In genomic region chrX:65035451-65035779, GRCh38 we compare ENCODE assay signal across 8 cellular contexts. TPM values are rescaled to one million over a fixed set of nuclear protein-coding genes. Genes with fewer than 3 reads are reported as not detected.
A peak's percentile ranks its signal among the peaks of the same experiment; 100 is the strongest.
DNase-seq lines count a peak whose midpoint lies in the region; ATAC-seq and TF ChIP-seq lines count a peak whose summit lies in the region.

No MANE protein-coding gene starts in this region.

- 5 to 30% methylated on average over 2 to 15 of the region's 15 CpGs for WGBS in upper lobe of left lung, 2 donors

- H3K27me3 ChIP-seq in HAP-1 (ENCODE audit: low read depth) (no peaks in the 10 kb centered on the region), colonic mucosa (no peaks in the 10 kb centered on the region), lower lobe of right lung (ENCODE audit: low read depth) (no peaks in the 10 kb centered on the region), upper lobe of left lung (no peaks in the 10 kb centered on the region)

- peak; percentile 74 to 75 for ATAC-seq in lower lobe of right lung
- ATAC-seq in upper lobe of left lung (ENCODE audit: low FRiP score in 2 of 2) = peak; percentile 30 to 82

- intact Hi-C loops in colonic mucosa (cut with DNase I) = no loop called here
- intact Hi-C loops in lower lobe of right lung (cut with DNase I) = no loop called here

- TF ChIP-seq CTCF in colonic mucosa (IDR thresholded peaks at IDR 0.05) = no peak
- TF ChIP-seq CTCF in lower lobe of right lung (IDR thresholded peaks at IDR 0.05) = no peak
- no peak for TF ChIP-seq CTCF in upper lobe of left lung (IDR thresholded peaks at IDR 0.05)

- H3K36me3 ChIP-seq in HAP-1 (replicated peaks) (no peaks in the 10 kb centered on the region), colonic mucosa (no peaks in the 10 kb centered on the region), lower lobe of right lung (no peaks in the 10 kb centered on the region), upper lobe of left lung (no peaks in the 10 kb centered on the region)

- H3K27ac Mint-ChIP-seq in T-helper 2 cell treated with Interferon-gamma antibody and Interleukin-4, amounts not matched to agents 5 μg/mL and 100 μg/mL, for 36 hours = peak overlapping the region; percentile 93

- peaks cover 12% of the 10 kb centered on the region for H3K4me1 Mint-ChIP-seq in T-helper 2 cell treated with Interferon-gamma antibody and Interleukin-4, amounts not matched to agents 5 μg/mL and 100 μg/mL, for 36 hours (ENCODE audit: low read depth)

- TF ChIP-seq EP300 in upper lobe of left lung (IDR thresholded peaks at IDR 0.05) = no peak

- H3K9me3 ChIP-seq in HAP-1 (no peaks in the 10 kb centered on the region), colonic mucosa (no peaks in the 10 kb centered on the region), lower lobe of right lung (no peaks in the 10 kb centered on the region), upper lobe of left lung (no peaks in the 10 kb centered on the region)

- H3K27ac ChIP-seq in colonic mucosa (peak overlapping the region; percentile 85), lower lobe of right lung (peak overlapping the region; percentile 72), upper lobe of left lung (peak overlapping the region; percentile 58 to 76 (median 74))

- no peaks in the 10 kb centered on the region for H3K27me3 Mint-ChIP-seq in T-helper 2 cell treated with Interferon-gamma antibody and Interleukin-4, amounts not matched to agents 5 μg/mL and 100 μg/mL, for 36 hours (ENCODE audit: low read depth)

- peak overlapping the region; percentile 58 to 64 for H3K9ac ChIP-seq in colonic mucosa (ENCODE audit: low read depth in 2 of 2, low read length in 2 of 2)

- peaks cover 10% of the 10 kb centered on the region for H3K4me1 ChIP-seq in HAP-1
- H3K4me1 ChIP-seq in colonic mucosa = no peaks in the 10 kb centered on the region
- no peaks in the 10 kb centered on the region for H3K4me1 ChIP-seq in lower lobe of right lung
- no peaks in the 10 kb centered on the region for H3K4me1 ChIP-seq in upper lobe of left lung

- peak overlapping the region; percentile 61 for H3K4me3 ChIP-seq in HAP-1
- H3K4me3 ChIP-seq in colonic mucosa = peak overlapping the region; percentile 56
- peak overlapping the region; percentile 57 for H3K4me3 ChIP-seq in lower lobe of right lung
- peak overlapping the region; percentile 39 to 60 (median 52) for H3K4me3 ChIP-seq in upper lobe of left lung

- DNase-seq in T-helper 2 cell treated with Interferon-gamma antibody and Interleukin-4, amounts not matched to agents 5 μg/mL and 100 μg/mL, for 36 hours (ENCODE audit: low spot score) = no peak
- no peak for DNase-seq in T-helper 2 cell
- peak in 1 of 2 experiments; percentile 69 for DNase-seq in HAP-1 (ENCODE audit: low spot score in 2 of 2)
- DNase-seq in NCI-H2227 (lab: John Stamatoyannopoulos, UW; ENCODE audit: unreplicated experiment) = peak; percentile 74
- no peak for DNase-seq in colonic mucosa
- no peak for DNase-seq in lower lobe of right lung
- DNase-seq in upper lobe of left lung = peak; percentile 19 to 21
- DNase-seq in mucosa of gallbladder (ENCODE audit: low spot score) = no peak

- peak overlapping the region; percentile 94 for H3K4me3 Mint-ChIP-seq in T-helper 2 cell treated with Interferon-gamma antibody and Interleukin-4, amounts not matched to agents 5 μg/mL and 100 μg/mL, for 36 hours

- TF ChIP-seq POLR2A in upper lobe of left lung (IDR thresholded peaks at IDR 0.05) = no peak

- no peaks in the 10 kb centered on the region for H3K9me3 Mint-ChIP-seq in T-helper 2 cell treated with Interferon-gamma antibody and Interleukin-4, amounts not matched to agents 5 μg/mL and 100 μg/mL, for 36 hours

- H3K36me3 Mint-ChIP-seq in T-helper 2 cell treated with Interferon-gamma antibody and Interleukin-4, amounts not matched to agents 5 μg/mL and 100 μg/mL, for 36 hours (ENCODE audit: low read depth) = no peaks in the 10 kb centered on the region

- in situ Hi-C loops in HAP-1 (cut with MboI; ENCODE audit: low sequenced_read_pairs) = no loop called here

RNA-seq across cellular contexts. Expression of gene ZC3H12B, which starts 0.8 kb away (rescaled TPM):
- total RNA-seq in colonic mucosa (1 to 10 TPM; 1.4 to 3.7 TPM), lower lobe of right lung (1.6 TPM), upper lobe of left lung (1 to 10 TPM in 3 of 6 donors, under 1 TPM in 3; under 0.01 to 1.6 (median 1.1) TPM), mucosa of gallbladder (3.2 TPM)

RNA-seq across cellular contexts. Expression of gene ZC4H2, which starts 59.2 kb away (rescaled TPM):
- total RNA-seq in colonic mucosa (1 to 10 TPM; 5.9 to 9.5 TPM), lower lobe of right lung (7.1 TPM), upper lobe of left lung (1 to 10 TPM; 1.0 to 9.0 (median 5.2) TPM), mucosa of gallbladder (14.7 TPM)

Comparison
In these comparisons a context has a peak if more than half of its experiments do, and no peak if none do; other contexts are left out.
1. DNase-seq: peak in NCI-H2227 (single experiment) and upper lobe of left lung (2 of 2); none in T-helper 2 cell treated with Interferon-gamma antibody and Interleukin-4, amounts not matched to agents 5 μg/mL and 100 μg/mL, for 36 hours (single experiment), T-helper 2 cell (0 of 5), colonic mucosa (single experiment), lower lobe of right lung (single experiment) and mucosa of gallbladder (single experiment).
2. Peak in every context shown above with its lines, with median percentiles within 50 percentile points of each other: H3K4me3 ChIP-seq and H3K27ac ChIP-seq.